1 cellular context compared by ENCODE assay signal in the genomic region with DNA sequence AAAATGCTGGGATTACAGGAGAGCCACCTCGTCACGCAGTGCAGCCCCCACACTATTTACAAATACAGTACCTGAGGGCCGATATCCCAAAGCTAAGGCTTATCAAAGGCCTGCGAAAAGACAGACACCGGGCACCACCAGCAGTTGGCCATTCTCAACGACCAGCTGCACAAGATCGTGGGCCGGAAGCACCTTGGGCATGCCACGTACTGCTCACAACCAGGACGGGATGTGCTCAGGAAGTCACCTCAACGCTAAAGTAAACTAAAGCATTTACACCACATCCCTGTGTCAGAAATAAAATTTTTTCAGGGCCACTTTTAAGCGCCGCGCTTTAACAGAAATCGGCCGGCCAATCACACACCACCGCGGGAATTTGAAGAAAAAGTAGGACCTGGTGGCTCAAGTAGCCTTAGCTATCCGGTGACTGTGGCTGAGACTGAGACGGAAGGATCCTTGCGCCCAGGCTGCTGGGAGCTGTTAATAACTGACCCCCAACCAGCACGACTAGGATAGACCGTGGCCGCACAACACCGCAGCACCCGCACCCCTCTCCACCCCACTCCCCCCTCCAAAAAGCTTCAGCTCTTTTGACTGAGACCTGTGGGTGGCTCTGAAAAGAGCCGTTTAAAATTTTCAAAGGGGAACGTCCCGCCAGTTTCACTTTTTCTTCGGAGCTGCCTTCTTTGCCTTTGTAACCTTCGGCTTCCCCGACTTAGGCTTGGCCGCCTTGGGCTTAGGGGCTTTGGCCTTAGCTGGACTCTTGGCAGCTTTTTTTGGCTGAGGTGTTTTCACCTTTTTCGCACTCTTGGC.
TF ChIP-seq lines count a peak whose summit lies in the region.

No MANE protein-coding gene starts in this region.

TF ChIP-seq in A549, 52 proteins besides CTCF, POLR2A, EP300 and RAD21 (continued from another document):
- TF ChIP-seq, protein P1, sequence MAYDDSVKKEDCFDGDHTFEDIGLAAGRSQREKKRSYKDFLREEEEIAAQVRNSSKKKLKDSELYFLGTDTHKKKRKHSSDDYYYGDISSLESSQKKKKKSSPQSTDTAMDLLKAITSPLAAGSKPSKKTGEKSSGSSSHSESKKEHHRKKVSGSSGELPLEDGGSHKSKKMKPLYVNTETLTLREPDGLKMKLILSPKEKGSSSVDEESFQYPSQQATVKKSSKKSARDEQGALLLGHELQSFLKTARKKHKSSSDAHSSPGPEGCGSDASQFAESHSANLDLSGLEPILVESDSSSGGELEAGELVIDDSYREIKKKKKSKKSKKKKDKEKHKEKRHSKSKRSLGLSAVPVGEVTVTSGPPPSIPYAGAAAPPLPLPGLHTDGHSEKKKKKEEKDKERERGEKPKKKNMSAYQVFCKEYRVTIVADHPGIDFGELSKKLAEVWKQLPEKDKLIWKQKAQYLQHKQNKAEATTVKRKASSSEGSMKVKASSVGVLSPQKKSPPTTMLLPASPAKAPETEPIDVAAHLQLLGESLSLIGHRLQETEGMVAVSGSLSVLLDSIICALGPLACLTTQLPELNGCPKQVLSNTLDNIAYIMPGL (CRISPR knock-in tag; IDR thresholded peaks at IDR 0.05; ENCODE audit: borderline replicate concordance), result peak; percentile 76
- 0 out of 2 replicates have a peak, but pooled peaks have one; percentile 79 for TF ChIP-seq HOXA7 (CRISPR knock-in tag; IDR thresholded peaks at IDR 0.05)
